9 cellular contexts compared by ENCODE assay signal in genomic region chr5:435961-436640, GRCh38. TPM values are rescaled to one million over a fixed set of nuclear protein-coding genes. Genes with fewer than 3 reads are reported as not detected.
DNase-seq lines count a peak whose midpoint lies in the region; ATAC-seq, FAIRE-seq and TF ChIP-seq lines count a peak whose summit lies in the region.
"Had no signal": no experiment of that assay in that cellular context is flagged by ENCODE, and none has a peak within 500 bp of the region (broad histone marks: within the 10 kb centered on the region; RNA-seq: fewer than 3 reads in every experiment).

No MANE protein-coding gene starts in this region.

- CTCF ChIA-PET in CD4-positive, alpha-beta memory T cell (lab: Charles Lee; ENCODE audit: partially characterized antibody) = no interaction called here

- H3K9ac ChIP-seq in MM.1S (ENCODE audit: low read length) (no peak overlapping the region), parathyroid adenoma (no peak overlapping the region)

- H3K36me3 ChIP-seq in MM.1S (replicated peaks; ENCODE audit: insufficient read depth, low read length) (no peaks in the 10 kb centered on the region), bronchial epithelial cell (ENCODE audit: control insufficient read depth, insufficient read depth, low read length) (no peaks in the 10 kb centered on the region), parathyroid adenoma (ENCODE audit: control insufficient read depth, insufficient read depth, low read length) (no peaks in the 10 kb centered on the region)
- H3K36me3 ChIP-seq in CD4-positive, alpha-beta memory T cell (ENCODE audit: insufficient read depth, low read length) = no peaks in the 10 kb centered on the region

- H3K27ac ChIP-seq in MM.1S (ENCODE audit: low read length) (no peak overlapping the region), parathyroid adenoma (no peak overlapping the region)
- no peak overlapping the region for H3K27ac ChIP-seq in CD4-positive, alpha-beta memory T cell (ENCODE audit: low read depth, low read length)

- POLR2A ChIA-PET in CD4-positive, alpha-beta memory T cell (lab: Charles Lee; ENCODE audit: partially characterized antibody) = no interaction called here

- H3K4me1 ChIP-seq in MM.1S (ENCODE audit: low read length) = peaks cover 10% of the 10 kb centered on the region
- H3K4me1 ChIP-seq in parathyroid adenoma = peaks cover 6% of the 10 kb centered on the region
- no peaks in the 10 kb centered on the region for H3K4me1 ChIP-seq in CD4-positive, alpha-beta memory T cell (ENCODE audit: insufficient read depth, low read length)

- H3K4me2 ChIP-seq in MM.1S (ENCODE audit: low read depth, low read length) = no peak overlapping the region
- no peak overlapping the region for H3K4me2 ChIP-seq in parathyroid adenoma (ENCODE audit: low read length)

- no peaks in the 10 kb centered on the region for H3K9me2 ChIP-seq in MM.1S (replicated peaks; ENCODE audit: insufficient read depth, low read length)

- no peak overlapping the region for H2AFZ ChIP-seq in MM.1S (ENCODE audit: low read length)
- H2AFZ ChIP-seq in parathyroid adenoma = no peak overlapping the region

- H3K4me1 Mint-ChIP-seq in CD4-positive, alpha-beta memory T cell = no peaks in the 10 kb centered on the region
- H3K4me1 Mint-ChIP-seq: activated naive CD4-positive, alpha-beta T cell treated with anti-CD3 and anti-CD28 coated beads, Interleukin-2, amount 50 U/mL, for 24 hours had no signal

- H3K4me3 Mint-ChIP-seq in CD4-positive, alpha-beta memory T cell = no peak overlapping the region
- H3K4me3 Mint-ChIP-seq: activated naive CD4-positive, alpha-beta T cell treated with anti-CD3 and anti-CD28 coated beads, Interleukin-2, amount 50 U/mL, for 24 hours; naive thymus-derived CD8-positive, alpha-beta T cell had no signal

- no peaks in the 10 kb centered on the region for H3F3A ChIP-seq in MM.1S (ENCODE audit: insufficient read depth, low read length)

- TF ChIP-seq CTCF in MM.1S (IDR thresholded peaks at IDR 0.05; ENCODE audit: low read length) (peak; percentile 33), bronchial epithelial cell (IDR thresholded peaks at IDR 0.05; ENCODE audit: insufficient read depth, low read length, severe bottlenecking) (peak; percentile 60), parathyroid adenoma (IDR thresholded peaks at IDR 0.05) (peak; percentile 7)

- peaks cover 23% of the 10 kb centered on the region for H3K27me3 ChIP-seq in MM.1S (replicated peaks; ENCODE audit: insufficient read depth, low read length)
- no peaks in the 10 kb centered on the region for H3K27me3 ChIP-seq in bronchial epithelial cell (ENCODE audit: control insufficient read depth, insufficient read depth, low read length)
- H3K27me3 ChIP-seq in parathyroid adenoma (ENCODE audit: control insufficient read depth, insufficient read depth, low read length) = no peaks in the 10 kb centered on the region
- H3K27me3 ChIP-seq in CD4-positive, alpha-beta memory T cell (ENCODE audit: insufficient read depth, low read length) = no peaks in the 10 kb centered on the region

- FAIRE-seq in bronchial epithelial cell (lab: Jason Lieb, UNC) = no peak

- H3K4me3 ChIP-seq in MM.1S (ENCODE audit: low read length) (no peak overlapping the region), bronchial epithelial cell (ENCODE audit: low read depth, low read length) (no peak overlapping the region), parathyroid adenoma (ENCODE audit: low read depth, low read length) (no peak overlapping the region)
- no peak overlapping the region for H3K4me3 ChIP-seq in CD4-positive, alpha-beta memory T cell (ENCODE audit: low read length in 2 of 2)

- H3K27ac Mint-ChIP-seq in CD4-positive, alpha-beta memory T cell = no peak overlapping the region
- H3K27ac Mint-ChIP-seq: activated naive CD4-positive, alpha-beta T cell treated with anti-CD3 and anti-CD28 coated beads, Interleukin-2, amount 50 U/mL, for 24 hours; naive thymus-derived CD8-positive, alpha-beta T cell had no signal

- H3K79me2 ChIP-seq in MM.1S (ENCODE audit: low read length) = no peaks in the 10 kb centered on the region
- no peaks in the 10 kb centered on the region for H3K79me2 ChIP-seq in parathyroid adenoma

- peaks cover 0 to 12% of the 10 kb centered on the region in 2 donors for H3K27me3 Mint-ChIP-seq in CD4-positive, alpha-beta memory T cell
- H3K27me3 Mint-ChIP-seq: activated naive CD4-positive, alpha-beta T cell treated with anti-CD3 and anti-CD28 coated beads, Interleukin-2, amount 50 U/mL, for 24 hours had no signal

- H3K9me3 Mint-ChIP-seq in CD4-positive, alpha-beta memory T cell = no peaks in the 10 kb centered on the region
- H3K9me3 Mint-ChIP-seq: activated naive CD4-positive, alpha-beta T cell treated with anti-CD3 and anti-CD28 coated beads, Interleukin-2, amount 50 U/mL, for 24 hours; naive thymus-derived CD8-positive, alpha-beta T cell had no signal

- H3K9me3 ChIP-seq in MM.1S (replicated peaks; ENCODE audit: insufficient read depth, low read length) = no peaks in the 10 kb centered on the region
- no peaks in the 10 kb centered on the region for H3K9me3 ChIP-seq in parathyroid adenoma (ENCODE audit: control insufficient read depth, low read length)
- H3K9me3 ChIP-seq in CD4-positive, alpha-beta memory T cell (ENCODE audit: control insufficient read depth in 1 of 2, low read length in 2 of 2) = no peaks in the 10 kb centered on the region

- DNase-seq in GM03348 (ENCODE audit: low spot score) (peak; percentile 63), MM.1S (no peak), bronchial epithelial cell (ENCODE audit: low read depth) (peak; percentile 20)
- no peak for DNase-seq in activated CD4-positive, alpha-beta T cell treated with anti-CD3 and anti-CD28 coated beads, Interleukin-2, amount 50 U/mL, for 48 hours
- no peak for DNase-seq in CD4-positive, alpha-beta memory T cell

- no peaks in the 10 kb centered on the region for H3K36me3 Mint-ChIP-seq in CD4-positive, alpha-beta memory T cell
- H3K36me3 Mint-ChIP-seq: activated naive CD4-positive, alpha-beta T cell treated with anti-CD3 and anti-CD28 coated beads, Interleukin-2, amount 50 U/mL, for 24 hours; naive thymus-derived CD8-positive, alpha-beta T cell had no signal

- no peaks in the 10 kb centered on the region for H4K20me1 ChIP-seq in MM.1S (ENCODE audit: insufficient read depth, low read length)

- ATAC-seq in HG03378 (IDR thresholded peaks at IDR 0.05; ENCODE audit: unreplicated experiment) = no peak
- ATAC-seq: naive thymus-derived CD8-positive, alpha-beta T cell had no signal

- intact Hi-C loops in CD4-positive, alpha-beta memory T cell (cut with micrococcal nuclease) = no loop called here

RNA-seq across cellular contexts. Expression of gene EXOC3, which starts 6.9 kb away (rescaled TPM):
- 37.5 and 42.4 TPM in 2 replicates for total RNA-seq in bronchial epithelial cell
- total RNA-seq in CD4-positive, alpha-beta memory T cell = 10 to 100 TPM; 83.0 to 96.1 TPM
- polyA plus RNA-seq in CD4-positive, alpha-beta memory T cell = 10 to 100 TPM; 32.0 to 42.8 TPM

Comparison
In these comparisons a context has a peak if more than half of its experiments do, and no peak if none do; other contexts are left out.
1. DNase-seq: peak in GM03348 (single experiment) and bronchial epithelial cell (single experiment); none in MM.1S (single experiment), activated CD4-positive, alpha-beta T cell treated with anti-CD3 and anti-CD28 coated beads, Interleukin-2, amount 50 U/mL, for 48 hours (0 of 2) and CD4-positive, alpha-beta memory T cell (0 of 5).
2. CTCF ChIP-seq: peak in every context shown above with its lines; median percentile 60 in bronchial epithelial cell; 33 in MM.1S; 7 in parathyroid adenoma.